Comparison of ENCODE assay signal across 32 cellular contexts in the genomic region with DNA sequence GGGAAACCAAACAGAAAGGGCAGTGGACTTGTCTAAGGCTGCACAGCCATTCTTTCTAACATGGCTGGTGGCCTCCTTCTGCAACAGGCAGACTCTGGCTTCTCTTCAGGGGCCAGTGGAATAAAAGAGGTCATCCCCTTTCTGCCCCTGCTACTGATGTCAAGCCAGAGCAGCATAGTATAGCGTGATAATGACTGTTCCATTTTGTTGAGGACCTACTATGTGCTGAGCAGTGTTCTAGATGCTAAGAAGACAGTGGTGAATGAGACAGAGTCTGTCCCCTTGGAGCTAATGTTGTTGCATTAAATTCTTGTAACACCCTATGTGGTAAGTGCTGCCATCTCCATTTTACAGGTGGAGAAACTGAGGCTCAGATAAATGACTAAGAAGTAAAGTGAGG. TPM values are rescaled to one million over a fixed set of nuclear protein-coding genes. Genes with fewer than 3 reads are reported as not detected.
"Had no signal": no experiment of that assay in that cellular context is flagged by ENCODE, and none has a peak within 500 bp of the region (broad histone marks: within the 10 kb centered on the region; RNA-seq: fewer than 3 reads in every experiment).

No MANE protein-coding gene starts in this region.

- H3K27ac ChIP-seq: SJSA1 had no signal

- ATAC-seq: activated CD4-positive, alpha-beta T cell treated with anti-CD3 and anti-CD28 coated beads for 36 hours; activated CD4-positive, CD25-positive, alpha-beta regulatory T cell treated with anti-CD3 and anti-CD28 coated beads, Interleukin-2, amount 50 U/mL, for 24 hours; activated CD8-positive, alpha-beta T cell treated with anti-CD3 and anti-CD28 coated beads, Interleukin-2, amount 10 ng/mL, durations not matched to agents 7 days and 5 days; activated naive CD8-positive, alpha-beta T cell treated with anti-CD3 and anti-CD28 coated beads, Interleukin-2, amount 50 U/mL, for 24 hours; activated T-cell treated with anti-CD3 and anti-CD28 coated beads, Interleukin-2, amount 50 U/mL, for 4 hours; Panc1; WTC11 had no signal

- H3K36me3 ChIP-seq: SJSA1 had no signal

- DNase-seq: activated CD4-positive, alpha-beta T cell treated with anti-CD3 and anti-CD28 coated beads for 36 hours; activated CD4-positive, alpha-beta T cell treated with anti-CD3 and anti-CD28 coated beads, Interleukin-2, amount 10 ng/mL, durations not matched to agents 7 days and 5 days; activated CD4-positive, alpha-beta T cell treated with anti-CD3 and anti-CD28 coated beads, Interleukin-2, amount 50 U/mL, for 48 hours; activated CD8-positive, alpha-beta T cell treated with anti-CD3 and anti-CD28 coated beads, Interleukin-2, amount 10 ng/mL, durations not matched to agents 7 days and 5 days; activated gamma-delta T cell treated with Interleukin-2 at 50 U/mL for 16 hours; activated naive CD4-positive, alpha-beta T cell treated with anti-CD3 and anti-CD28 coated beads for 36 hours; activated naive CD8-positive, alpha-beta T cell treated with anti-CD3 and anti-CD28 coated beads, Interleukin-2, amount 50 U/mL, for 24 hours; activated T-cell treated with anti-CD3 and anti-CD28 coated beads, Interleukin-2, amount 50 U/mL, for 4 hours; anterior cingulate cortex; central memory CD4-positive, alpha-beta T cell; Kasumi-1; KG1; MM.1S; MV-4-11; NCI-H1092; NCI-H1436 treated with DMSO at 0.1 percent for 48 hours; NCI-H187; NCI-H2029 treated with DMSO at 0.1 percent for 48 hours; NCI-H2107; NCI-H2171 treated with DMSO at 0.1 percent for 48 hours; NCI-H2227 treated with DMSO at 0.1 percent for 48 hours; NCI-H446; NCI-H524; NCI-H69; NCI-H82; SHP77 treated with DMSO at 0.1 percent for 48 hours; SK-N-SH had no signal

- H3K4me1 ChIP-seq: SJSA1 had no signal

- H3K9me3 ChIP-seq: SJSA1, SK-N-SH had no signal

- FAIRE-seq: TTC549 had no signal

- H3K4me2 ChIP-seq: SK-N-SH had no signal

- H3K9ac ChIP-seq: SK-N-SH had no signal

- H3K4me3 ChIP-seq: SJSA1 had no signal

RNA-seq across cellular contexts. Expression of gene SYT7, which starts 15.7 kb away (rescaled TPM):
- total RNA-seq: activated CD4-positive, alpha-beta T cell treated with anti-CD3 and anti-CD28 coated beads, Interleukin-2, amount 10 ng/mL, durations not matched to agents 7 days and 5 days; activated CD8-positive, alpha-beta T cell treated with anti-CD3 and anti-CD28 coated beads, Interleukin-2, amount 10 ng/mL, durations not matched to agents 7 days and 5 days; activated naive CD4-positive, alpha-beta T cell treated with anti-CD3 and anti-CD28 coated beads for 36 hours; SJSA1 had no signal
